Comparison of ENCODE assay signal across 32 cellular contexts in the genomic region with DNA sequence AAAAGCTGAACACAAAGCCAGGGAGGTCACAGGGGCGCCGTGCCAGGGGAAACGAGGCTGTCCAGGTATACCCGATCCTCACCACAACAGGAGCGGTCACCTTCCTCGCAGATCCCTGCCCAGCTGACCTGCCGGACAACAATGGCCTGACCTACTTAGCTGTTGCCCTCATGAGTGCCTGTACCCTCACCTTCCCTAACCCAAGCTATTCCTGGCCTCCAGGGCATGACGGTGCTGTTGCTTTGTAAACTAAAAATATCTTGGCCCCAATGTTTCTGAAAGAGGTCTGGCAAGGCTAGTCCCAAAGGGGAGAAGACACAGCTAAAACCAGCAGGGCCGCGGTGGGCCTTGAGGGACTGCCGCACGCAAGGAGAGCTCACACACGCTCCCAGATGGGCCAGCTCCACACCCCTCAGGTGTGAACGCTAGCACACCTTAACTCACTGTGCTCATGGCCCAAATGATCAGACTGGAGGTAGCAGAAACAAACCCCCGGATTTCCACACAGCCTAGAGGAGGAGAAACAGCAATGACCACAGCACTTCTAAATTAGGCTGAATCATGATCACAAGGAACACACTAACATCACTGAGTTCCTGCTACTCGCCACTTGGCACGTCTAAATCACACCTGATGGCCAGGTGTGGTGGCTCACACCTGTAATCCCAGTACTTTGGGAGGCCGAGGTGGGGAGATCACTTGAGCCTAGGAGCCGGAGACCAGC. TPM values are rescaled to one million over a fixed set of nuclear protein-coding genes. Genes with fewer than 3 reads are reported as not detected.
A peak's percentile ranks its signal among the peaks of the same experiment; 100 is the strongest.
DNase-seq lines count a peak whose midpoint lies in the region; ATAC-seq, FAIRE-seq and TF ChIP-seq lines count a peak whose summit lies in the region.
"Had no signal": no experiment of that assay in that cellular context is flagged by ENCODE, and none has a peak within 500 bp of the region (broad histone marks: within the 10 kb centered on the region; RNA-seq: fewer than 3 reads in every experiment).

No MANE protein-coding gene starts in this region.

- H3K36me3 ChIP-seq in heart left ventricle, result peaks cover 0 to 15% (median 0%) of the 10 kb centered on the region in 9 donors
- H3K36me3 ChIP-seq: MG63, neutrophil had no signal

- FAIRE-seq in urothelium cell line (lab: Jason Lieb, UNC), result peak; percentile 92
- FAIRE-seq: A204.1, colon, GM19239, small intestine had no signal

- TF ChIP-seq POLR2A in heart left ventricle (IDR thresholded peaks at IDR 0.05), result peak in 1 of 2 donors; percentile 21

- peak overlapping the region in 3 of 12 donors; percentile 5 to 19 (median 10) for H3K4me3 ChIP-seq in heart left ventricle
- H3K4me3 ChIP-seq: body of pancreas, MG63, tibial artery had no signal

- intact Hi-C loops in Right ventricle myocardium inferior (cut with DNase I), result no loop called here
- intact Hi-C loops in cardiac septum (cut with DNase I), result no loop called here
- intact Hi-C loops in heart left ventricle (cut with DNase I), result loop anchor here in 1 of 10 donors (5.0 kb wide), 1 partner anchor 341 kb away; no protein-coding TSS in a partner anchor

- ATAC-seq in Right ventricle myocardium inferior (peak; percentile 91), heart left ventricle (peak; percentile 94 to 97 (median 94)), GM21367 (IDR thresholded peaks at IDR 0.05; ENCODE audit: unreplicated experiment) (no peak)
- ATAC-seq: activated T-cell treated with anti-CD3 and anti-CD28 coated beads, Interleukin-2, amount 50 U/mL, for 4 hours; body of pancreas; HCT116; stimulated activated naive CD8-positive, alpha-beta T cell treated with anti-CD3 and anti-CD28 coated beads, Interleukin-15, amount 100 ng/mL, for 72 hours had no signal

- no peaks in the 10 kb centered on the region for H3K9me3 ChIP-seq in heart left ventricle
- H3K9me3 ChIP-seq: body of pancreas, MG63, neutrophil, tibial artery had no signal

- H3K27me3 ChIP-seq in heart left ventricle, result no peaks in the 10 kb centered on the region
- H3K27me3 ChIP-seq: body of pancreas, MG63, neutrophil, tibial artery had no signal

- H3K4me1 ChIP-seq in heart left ventricle, result peaks cover 0 to 21% (median 6%) of the 10 kb centered on the region in 12 donors
- H3K4me1 ChIP-seq: body of pancreas had no signal

- no peaks in the 10 kb centered on the region for H3K27me3 Mint-ChIP-seq in nephron progenitor cell (ENCODE audit: low read depth, poor library complexity)
- H3K27me3 Mint-ChIP-seq: activated CD4-positive, alpha-beta T cell treated with anti-CD3 and anti-CD28 coated beads, Interleukin-2, amount 10 ng/mL, durations not matched to agents 24 days and 14 days; memory B cell; stimulated activated naive CD8-positive, alpha-beta T cell treated with anti-CD3 and anti-CD28 coated beads, Interleukin-15, amount 100 ng/mL, for 72 hours had no signal

- no peaks in the 10 kb centered on the region for H3K4me1 Mint-ChIP-seq in nephron progenitor cell

- no peaks in the 10 kb centered on the region for H3K9me3 Mint-ChIP-seq in nephron progenitor cell
- H3K9me3 Mint-ChIP-seq: activated CD4-positive, alpha-beta T cell treated with anti-CD3 and anti-CD28 coated beads, Interleukin-2, amount 10 ng/mL, durations not matched to agents 24 days and 14 days; activated T-cell treated with anti-CD3 and anti-CD28 coated beads, Interleukin-2, amount 50 U/mL, for 4 hours; memory B cell; stimulated activated naive CD8-positive, alpha-beta T cell treated with anti-CD3 and anti-CD28 coated beads, Interleukin-15, amount 100 ng/mL, for 72 hours had no signal

- H3K4me3 Mint-ChIP-seq in nephron progenitor cell, result no peak overlapping the region
- H3K4me3 Mint-ChIP-seq: activated CD4-positive, alpha-beta T cell treated with anti-CD3 and anti-CD28 coated beads, Interleukin-2, amount 10 ng/mL, durations not matched to agents 24 days and 14 days; activated T-cell treated with anti-CD3 and anti-CD28 coated beads, Interleukin-2, amount 50 U/mL, for 4 hours; memory B cell; stimulated activated naive CD8-positive, alpha-beta T cell treated with anti-CD3 and anti-CD28 coated beads, Interleukin-15, amount 100 ng/mL, for 72 hours had no signal

- peaks cover 35% of the 10 kb centered on the region for H3K36me3 Mint-ChIP-seq in nephron progenitor cell (ENCODE audit: low read depth)

- TF ChIP-seq CTCF in heart left ventricle (IDR thresholded peaks at IDR 0.05) (no peak), nephron progenitor cell (IDR thresholded peaks at IDR 0.05) (no peak), GM10266 (IDR thresholded peaks at IDR 0.05; ENCODE audit: control insufficient read depth, insufficient read depth, low read depth, missing control alignments) (no peak)

- peak overlapping the region; percentile 61 for H3K27ac Mint-ChIP-seq in nephron progenitor cell
- H3K27ac Mint-ChIP-seq: activated CD4-positive, alpha-beta T cell treated with anti-CD3 and anti-CD28 coated beads, Interleukin-2, amount 10 ng/mL, durations not matched to agents 24 days and 14 days; memory B cell had no signal

- H3K27ac ChIP-seq in heart left ventricle, result peak overlapping the region; percentile 62 to 86 (median 78)
- H3K27ac ChIP-seq: body of pancreas, neutrophil, tibial artery, WERI-Rb-1 had no signal

- no peak for DNase-seq in Right ventricle myocardium inferior (ENCODE audit: missing footprints)
- DNase-seq in cardiac septum (ENCODE audit: low spot score), result no peak
- peak in 4 of 5 donors; percentile 41 to 66 (median 57) for DNase-seq in heart left ventricle
- DNase-seq in nephron progenitor cell, result no peak
- DNase-seq in urothelium cell line (ENCODE audit: low spot score), result no peak
- no peak for DNase-seq in GM10266 (ENCODE audit: extremely low spot score)
- no peak for DNase-seq in SKM-1 (lab: John Stamatoyannopoulos, UW; ENCODE audit: unreplicated experiment)
- DNase-seq: activated CD4-positive, alpha-beta T cell treated with anti-CD3 and anti-CD28 coated beads, Interleukin-2, amount 10 ng/mL, durations not matched to agents 24 days and 14 days; activated gamma-delta T cell treated with Interleukin-2 at 50 U/mL for 16 hours; activated T-cell treated with anti-CD3 and anti-CD28 coated beads, Interleukin-2, amount 50 U/mL, for 4 hours; DMS53; effector memory CD4-positive, alpha-beta T cell; erythroblast; GDM1; head of caudate nucleus; MG63; NCI-H1417 treated with DMSO at 0.1 percent for 48 hours; NCI-H2081 treated with DMSO at 0.1 percent for 48 hours; NCI-H446; small intestine; stimulated activated naive CD8-positive, alpha-beta T cell treated with anti-CD3 and anti-CD28 coated beads, Interleukin-15, amount 100 ng/mL, for 72 hours; T-helper 9 cell; tibial artery; WERI-Rb-1 had no signal

- WGBS in heart left ventricle, 4 donors, result 52 to 58% (median 54%) methylated on average over 18 to 19 of the region's 19 CpGs

RNA-seq across cellular contexts. Expression of gene FAM220A, which starts 10.1 kb away (rescaled TPM):
- total RNA-seq in Right ventricle myocardium inferior (30.4 TPM), cardiac septum (18.6 TPM), heart left ventricle (10 to 100 TPM; 17.2 to 31.2 (median 21.9) TPM)
- 10 to 100 TPM; 18.2 TPM for polyA plus RNA-seq in heart left ventricle

RNA-seq across cellular contexts. Expression of gene RAC1, which starts 35.6 kb away (rescaled TPM):
- 146 TPM for total RNA-seq in Right ventricle myocardium inferior
- 148 TPM for total RNA-seq in cardiac septum
- total RNA-seq in heart left ventricle, result 100 to 1,000 TPM in 8 of 9 donors, 10 to 100 TPM in 1; 83.7 to 189 (median 153) TPM
- polyA plus RNA-seq in heart left ventricle, result 100 to 1,000 TPM; 117 to 153 TPM

Comparison
In these comparisons a context has a peak if more than half of its experiments do, and no peak if none do; other contexts are left out.
1. DNase-seq: peak in heart left ventricle (4 of 5); none in Right ventricle myocardium inferior (single experiment), cardiac septum (single experiment), nephron progenitor cell (single experiment), urothelium cell line (single experiment), GM10266 (single experiment) and SKM-1 (single experiment).